21 cellular contexts compared by ENCODE assay signal in genomic region chr6:131430531-131430930, GRCh38.
"Had no signal": no experiment of that assay in that cellular context is flagged by ENCODE, and none has a peak within 500 bp of the region (broad histone marks: within the 10 kb centered on the region; RNA-seq: fewer than 3 reads in every experiment).

No MANE protein-coding gene starts in this region.

- ATAC-seq: heart right ventricle, left cardiac atrium, left ventricle myocardium superior, psoas muscle, sciatic nerve had no signal

- H3K27ac Mint-ChIP-seq: immature natural killer cell, nephron had no signal

- H3K4me3 ChIP-seq: colonic mucosa, heart right ventricle, lung, psoas muscle, spleen, stomach, thoracic aorta, transverse colon had no signal

- DNase-seq: colonic mucosa; dermis blood vessel endothelial cell; erythroblast; heart right ventricle; immature natural killer cell; left cardiac atrium; left ventricle myocardium superior; mesenchymal stem cell; naive B cell; psoas muscle; spleen; stimulated activated CD4-positive, alpha-beta T cell treated with anti-CD3 and anti-CD28 coated beads, Interleukin-2, amount 100 ng/mL, for 24 hours; stimulated activated naive CD4-positive, alpha-beta T cell; stomach; substantia nigra; transverse colon had no signal

- H3K4me3 Mint-ChIP-seq: immature natural killer cell, naive B cell, nephron had no signal

- H3K4me1 ChIP-seq: colonic mucosa, psoas muscle, stomach, transverse colon had no signal

- H3K27ac ChIP-seq: colonic mucosa, heart right ventricle, neutrophil, psoas muscle, spleen, stomach, thoracic aorta, transverse colon had no signal

- H3K36me3 ChIP-seq: colonic mucosa, heart right ventricle, neutrophil, spleen, stomach, thoracic aorta, transverse colon had no signal

- H3K27me3 ChIP-seq: colonic mucosa, neutrophil, spleen, stomach, transverse colon had no signal

- H3K9me3 ChIP-seq: colonic mucosa, neutrophil, psoas muscle, transverse colon had no signal

- H3K4me1 Mint-ChIP-seq: nephron had no signal
